8 cellular contexts compared by ENCODE assay signal in the genomic region with DNA sequence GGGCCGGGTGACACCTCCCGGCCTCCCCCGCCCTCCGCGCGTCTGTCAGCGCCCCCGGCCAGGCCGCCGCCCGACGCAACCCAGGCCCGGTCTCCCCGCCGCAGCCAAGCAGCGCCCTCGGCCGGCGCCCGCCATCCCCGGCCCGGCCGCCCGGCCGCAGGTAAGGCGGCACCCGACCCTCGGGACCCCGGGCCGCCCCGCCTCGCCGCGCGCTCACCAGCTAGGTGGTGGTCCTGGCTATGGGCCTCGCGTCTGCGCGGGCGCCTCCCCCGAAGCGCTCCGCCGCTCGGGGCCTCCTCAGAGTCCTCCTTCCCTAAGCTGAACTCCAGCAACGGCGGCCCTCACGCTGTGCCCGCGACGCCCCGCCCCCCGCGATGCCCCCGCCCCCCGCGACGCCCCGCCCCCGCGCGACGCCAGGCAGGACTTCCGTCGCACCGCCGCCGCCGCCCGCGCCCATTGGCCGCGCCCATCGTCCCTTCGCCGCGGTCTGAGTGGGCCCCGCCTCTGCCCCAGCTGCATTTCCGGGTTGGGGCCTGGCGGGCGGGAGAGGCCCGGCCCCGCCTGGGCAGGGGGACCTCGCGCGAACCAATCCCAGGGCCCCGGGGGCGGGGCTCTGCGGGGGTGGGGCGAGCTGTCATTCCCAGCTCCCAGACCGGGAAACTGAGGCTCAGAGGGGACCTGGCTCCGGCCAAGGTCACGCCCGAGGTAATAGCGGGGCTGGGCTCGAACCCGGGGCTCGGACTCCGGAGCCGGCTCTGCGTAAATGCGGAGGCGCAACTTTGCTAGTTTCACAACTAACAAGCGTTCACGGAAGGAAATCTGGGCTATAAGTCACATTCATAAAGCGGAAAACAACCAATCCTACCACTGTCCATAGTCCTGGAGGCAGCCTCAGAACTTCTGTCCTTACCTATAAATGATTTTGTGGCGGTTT. TPM values are rescaled to one million over a fixed set of nuclear protein-coding genes. Genes with fewer than 3 reads are reported as not detected.
A peak's percentile ranks its signal among the peaks of the same experiment; 100 is the strongest.
DNase-seq lines count a peak whose midpoint lies in the region; ATAC-seq and TF ChIP-seq lines count a peak whose summit lies in the region.

No MANE protein-coding gene starts in this region.

- H3K4ac ChIP-seq in IMR-90 (ENCODE audit: low read depth, low read length) = 0 out of 2 replicates have a peak overlapping the region, but pooled peaks have one; percentile 50

- no peak overlapping the region for H2BK120ac ChIP-seq in IMR-90 (ENCODE audit: low read depth, low read length)

- H4K91ac ChIP-seq in IMR-90 (ENCODE audit: insufficient read depth, low read depth, low read length) = no peak overlapping the region

- H3K27me3 ChIP-seq in IMR-90 (ENCODE audit: control insufficient read depth, insufficient read depth, low read length) = no peaks in the 10 kb centered on the region
- no peaks in the 10 kb centered on the region for H3K27me3 ChIP-seq in OCI-LY3 (ENCODE audit: low read depth, low read length)

- no peak overlapping the region for H2AK5ac ChIP-seq in IMR-90 (ENCODE audit: low read depth, low read length)

- no peak for TF ChIP-seq RAD21 in IMR-90 (IDR thresholded peaks at IDR 0.05; ENCODE audit: low read length)

- no peak overlapping the region; the same call in 1 of the 2 replicates for H3K56ac ChIP-seq in IMR-90 (ENCODE audit: extremely low read depth, insufficient read depth, low read length)

- WGBS in IMR-90 (ENCODE audit: extremely low coverage in 2 of 2, insufficient read length in 1 of 2), 2 experiments = 0% methylated on average over 23 of the region's 107 CpGs; no CpG with 5 or more reads in 1 of the 2 experiments

- H4K8ac ChIP-seq in IMR-90 (ENCODE audit: low read depth in 2 of 2, low read length in 2 of 2) = peak overlapping the region; percentile 48 to 62; a peak in 3 of 4 replicates

- H3K18ac ChIP-seq in IMR-90 (ENCODE audit: low read depth, low read length) = no peak overlapping the region; the same call in 1 of the 2 replicates

- dilution Hi-C loops in IMR-90 (cut with HindIII; ENCODE audit: low sequenced_read_pairs, unreplicated experiment) = no loop called here

- POLR2A ChIA-PET in IMR-90 (lab: Charles Lee; ENCODE audit: unreplicated experiment) = interaction anchor here (0.6 kb wide), 1 partner anchor 9 kb away, joined by 3 read pairs; a partner anchor contains a TSS

- peaks cover 6% of the 10 kb centered on the region for H3K36me3 ChIP-seq in IMR-90 (ENCODE audit: control insufficient read depth, insufficient read depth, low read length)
- H3K36me3 ChIP-seq in OCI-LY3 (replicated peaks; ENCODE audit: low read depth, low read length) = no peaks in the 10 kb centered on the region

- H3K4me1 ChIP-seq in IMR-90 (ENCODE audit: control insufficient read depth, insufficient read depth, low read length) (peaks cover 2% of the 10 kb centered on the region; the same call in 1 of the 2 replicates), OCI-LY3 (ENCODE audit: low read length) (peaks cover 20% of the 10 kb centered on the region)

- peak; percentile 83 for ATAC-seq in GM21529 (IDR thresholded peaks at IDR 0.05; ENCODE audit: unreplicated experiment)
- ATAC-seq in IMR-90 (ENCODE audit: low read depth) = peak; percentile 98

- H3K79me2 ChIP-seq in OCI-LY3 (ENCODE audit: low read length) = peaks cover 11% of the 10 kb centered on the region

- H3K79me1 ChIP-seq in IMR-90 (ENCODE audit: low read depth in 1 of 2, low read length in 2 of 2) = peaks cover 8 to 19% of the 10 kb centered on the region in 2 experiments

- TF ChIP-seq CTCF in IMR-90 (conservative IDR thresholded peaks at IDR 0.05; ENCODE audit: low read depth, low read length) (no peak), OCI-LY3 (IDR thresholded peaks at IDR 0.05; ENCODE audit: low read depth, low read length) (no peak), epithelial cell of esophagus (IDR thresholded peaks at IDR 0.05; ENCODE audit: insufficient read depth, low read depth, low read length, missing control alignments) (no peak)

- peak overlapping the region; percentile 68 for H3K9ac ChIP-seq in IMR-90 (ENCODE audit: low read depth, low read length)
- H3K9ac ChIP-seq in OCI-LY3 (ENCODE audit: low read length) = peak overlapping the region; percentile 58

- H2AK9ac ChIP-seq in IMR-90 (replicated peaks; ENCODE audit: low read depth, low read length, poor library complexity) = peak overlapping the region; percentile 65

- no peak overlapping the region for H3K14ac ChIP-seq in IMR-90 (replicated peaks; ENCODE audit: low read depth, low read length)

- BruUV-seq in IMR-90 (replicated peaks; lab: Mats Ljungman, UMichigan) = no TSS peak

- DNase-seq in DMS 273 (lab: John Stamatoyannopoulos, UW; ENCODE audit: unreplicated experiment) = peak; percentile 98
- DNase-seq in IMR-90 = peak; percentile 87
- peak; percentile 92 for DNase-seq in activated T-cell treated with anti-CD3 and anti-CD28 coated beads for 24 hours (ENCODE audit: low read depth)
- DNase-seq in epithelial cell of esophagus (ENCODE audit: low read depth) = peak; percentile 97
- DNase-seq in mucosa of gallbladder (ENCODE audit: low spot score) = peak; percentile 96
- DNase-seq in stimulated activated CD8-positive, alpha-beta memory T cell treated with anti-CD3 and anti-CD28 coated beads, Interleukin-4, amount 100 ng/mL, for 24 hours (ENCODE audit: low read depth) = peak; percentile 88

- H3K9me3 ChIP-seq in IMR-90 (ENCODE audit: control insufficient read depth, insufficient read depth, low read length) (no peaks in the 10 kb centered on the region), OCI-LY3 (ENCODE audit: insufficient read depth, low read length) (no peaks in the 10 kb centered on the region)

- intact Hi-C loops in IMR-90 (cut with micrococcal nuclease) = no loop called here

- in situ Hi-C loops in IMR-90 (cut with MboI; ENCODE audit: low sequenced_read_pairs) = no loop called here

- peak overlapping the region; percentile 62 for H2BK5ac ChIP-seq in IMR-90 (ENCODE audit: low read depth, low read length, poor library complexity, severe bottlenecking)

- H4K20me1 ChIP-seq in IMR-90 (ENCODE audit: insufficient read depth, low read length) (0 out of 2 replicates have a peak, but pooled peaks cover 4% of the 10 kb centered on the region), OCI-LY3 (ENCODE audit: insufficient read depth, low read length) (0 out of 2 replicates have a peak, but pooled peaks cover 4% of the 10 kb centered on the region)

- CTCF ChIA-PET in IMR-90 (lab: Yijun Ruan, JAX) = no interaction called here

- H3K9me1 ChIP-seq in IMR-90 (ENCODE audit: insufficient read depth, low read length) = peaks cover 8% of the 10 kb centered on the region

- H2AFZ ChIP-seq in IMR-90 (replicated peaks; ENCODE audit: low read length, poor library complexity) = peak overlapping the region; percentile 95
- H2AFZ ChIP-seq in OCI-LY3 (ENCODE audit: low read depth, low read length) = peak overlapping the region; percentile 43; the same call in 1 of the 2 replicates

- H3K4me2 ChIP-seq in IMR-90 (ENCODE audit: low read depth, low read length) (peak overlapping the region; percentile 95), OCI-LY3 (ENCODE audit: low read length) (peak overlapping the region; percentile 64)

- H3K4me3 ChIP-seq in IMR-90 (ENCODE audit: insufficient read depth, low read depth, low read length) (peak overlapping the region; percentile 100), OCI-LY3 (ENCODE audit: low read length) (peak overlapping the region; percentile 85), epithelial cell of esophagus (ENCODE audit: low read length) (peak overlapping the region; percentile 67)

- H2BK20ac ChIP-seq in IMR-90 (ENCODE audit: low read depth, low read length) = no peak overlapping the region

- no peak overlapping the region for H2BK15ac ChIP-seq in IMR-90 (ENCODE audit: low read depth, low read length)

- H3K27ac ChIP-seq in IMR-90 (ENCODE audit: insufficient read depth, low read length) (peak overlapping the region; percentile 70; the same call in 1 of the 2 replicates), OCI-LY3 (ENCODE audit: low read length) (no peak overlapping the region)

- H3K23ac ChIP-seq in IMR-90 (ENCODE audit: low read depth, low read length) = no peak overlapping the region

- TF ChIP-seq POLR2A in IMR-90 (IDR thresholded peaks at IDR 0.05; ENCODE audit: low read depth, low read length) = peak; percentile 63

- H4K5ac ChIP-seq in IMR-90 (ENCODE audit: low read depth, low read length) = peak overlapping the region; percentile 89

TF ChIP-seq in IMR-90, 13 proteins besides CTCF, POLR2A, EP300 and RAD21:
- TF ChIP-seq MAZ (IDR thresholded peaks at IDR 0.05; ENCODE audit: borderline replicate concordance, low read depth, low read length) (peak; percentile 89; the same call in 1 of the 2 replicates), MXI1 (IDR thresholded peaks at IDR 0.05; ENCODE audit: borderline replicate concordance, low read depth, low read length) (0 out of 2 replicates have a peak, but pooled peaks have one; percentile 3), BHLHE40 (IDR thresholded peaks at IDR 0.05; ENCODE audit: low read depth, low read length) (no peak), RFX5 (IDR thresholded peaks at IDR 0.05; ENCODE audit: low read depth, low read length) (no peak), SMC3 (IDR thresholded peaks at IDR 0.05; ENCODE audit: low read depth, low read length) (no peak), RCOR1 (IDR thresholded peaks at IDR 0.05; ENCODE audit: insufficient replicate concordance, low read length) (no peak)
TF ChIP-seq in IMR-90: peak in this region for 2.

RNA-seq across cellular contexts. Expression of a gene that starts 9.0 kb away (rescaled TPM):
- total RNA-seq in IMR-90 (2012; rRNA removed) (17.2 and 19.4 TPM in 2 replicates), mucosa of gallbladder (18.6 TPM)
- polyA plus RNA-seq in IMR-90 (2012; rRNA removed) = 38.9 and 56.2 TPM in 2 replicates
- 31.6 and 39.2 TPM in 2 replicates for polyA plus RNA-seq in IMR-90 (2012; cell fraction: cytosol; rRNA removed)
- polyA plus RNA-seq in IMR-90 (2012; cell fraction: nucleus; rRNA removed; ENCODE audit: low replicate concordance) = 21.2 and 23.8 TPM in 2 replicates

RNA-seq across cellular contexts. Expression of a gene that starts 46.7 kb away (rescaled TPM):
- total RNA-seq in IMR-90 (2012; rRNA removed) (under 0.01 TPM in 2 replicates), mucosa of gallbladder (0.52 TPM)
- polyA plus RNA-seq in IMR-90 (2012; rRNA removed) = 0.58 and 0.83 TPM in 2 replicates
- polyA plus RNA-seq in IMR-90 (2012; cell fraction: cytosol; rRNA removed) = 0.86 and 1.1 TPM in 2 replicates
- polyA plus RNA-seq in IMR-90 (2012; cell fraction: nucleus; rRNA removed; ENCODE audit: low replicate concordance) = 2.5 and 3.2 TPM in 2 replicates
